ENCODE assay signal across 1 cellular context in genomic region chr2:241950878-241951331, GRCh38.
A peak's percentile ranks its signal among the peaks of the same experiment; 100 is the strongest.
TF ChIP-seq lines count a peak whose summit lies in the region.

No MANE protein-coding gene starts in this region.

TF ChIP-seq in K562, 482 proteins besides CTCF, POLR2A, EP300 and RAD21 (continued from another document):
- TF ChIP-seq FOXM1 (IDR thresholded peaks at IDR 0.05; ENCODE audit: low read depth) (no peak), FOXM1 (CRISPR knock-in tag; IDR thresholded peaks at IDR 0.05; ENCODE audit: low read depth) (no peak), SPI1 (IDR thresholded peaks at IDR 0.05; ENCODE audit: borderline replicate concordance, low read depth, low read length) (no peak), SMC3 (conservative IDR thresholded peaks at IDR 0.05; ENCODE audit: insufficient read depth, low read depth, low read length) (peak; percentile 76), U2AF2 (optimal IDR thresholded peaks at IDR 0.05; ENCODE audit: low read depth, low read length) (no peak), C11orf30 (IDR thresholded peaks at IDR 0.05; ENCODE audit: low read depth) (no peak), ZNF586 (CRISPR knock-in tag; conservative IDR thresholded peaks at IDR 0.05) (no peak), NR2C1 (IDR thresholded peaks at IDR 0.05) (no peak), NR2C1 (tag; IDR thresholded peaks at IDR 0.05) (0 out of 2 replicates have a peak, but pooled peaks have one; percentile 19), L3MBTL2 (IDR thresholded peaks at IDR 0.05) (peak; percentile 46; the same call in 1 of the 2 replicates), PML (IDR thresholded peaks at IDR 0.05; ENCODE audit: low read length) (no peak), STAG1 (CRISPR knock-in tag; IDR thresholded peaks at IDR 0.05; ENCODE audit: borderline replicate concordance) (peak; percentile 46; the same call in 1 of the 2 replicates), ZNF282 (CRISPR knock-in tag; IDR thresholded peaks at IDR 0.05) (no peak), SIRT6 (IDR thresholded peaks at IDR 0.05; ENCODE audit: low read depth, low read length) (no peak), CC2D1A (IDR thresholded peaks at IDR 0.05) (0 out of 2 replicates have a peak, but pooled peaks have one; percentile 17), ZFP1 (CRISPR knock-in tag; IDR thresholded peaks at IDR 0.05) (no peak), CREM (IDR thresholded peaks at IDR 0.05; ENCODE audit: low read depth) (0 out of 2 replicates have a peak, but pooled peaks have one; percentile 19), TCFL5 (CRISPR knock-in tag; conservative IDR thresholded peaks at IDR 0.05) (no peak), ZBTB34 (CRISPR knock-in tag; IDR thresholded peaks at IDR 0.05) (no peak), SNIP1 (IDR thresholded peaks at IDR 0.05; ENCODE audit: low read depth) (no peak), IFI16 (CRISPR knock-in tag; IDR thresholded peaks at IDR 0.05) (no peak), RNF2 (IDR thresholded peaks at IDR 0.05) (no peak), SP1 (CRISPR knock-in tag; IDR thresholded peaks at IDR 0.05) (no peak), FOXA3 (CRISPR knock-in tag; conservative IDR thresholded peaks at IDR 0.05 in 1 of 2, IDR thresholded peaks at IDR 0.05 in 1 of 2) (no peak), RB1 (IDR thresholded peaks at IDR 0.05; ENCODE audit: low read depth) (peak; percentile 34; the same call in 1 of the 2 replicates), ZBTB33 (CRISPR knock-in tag; IDR thresholded peaks at IDR 0.05) (0 out of 2 replicates have a peak, but pooled peaks have one; percentile 40), SMARCC2 (IDR thresholded peaks at IDR 0.05; ENCODE audit: low read depth) (no peak)
- TF ChIP-seq, protein P1, sequence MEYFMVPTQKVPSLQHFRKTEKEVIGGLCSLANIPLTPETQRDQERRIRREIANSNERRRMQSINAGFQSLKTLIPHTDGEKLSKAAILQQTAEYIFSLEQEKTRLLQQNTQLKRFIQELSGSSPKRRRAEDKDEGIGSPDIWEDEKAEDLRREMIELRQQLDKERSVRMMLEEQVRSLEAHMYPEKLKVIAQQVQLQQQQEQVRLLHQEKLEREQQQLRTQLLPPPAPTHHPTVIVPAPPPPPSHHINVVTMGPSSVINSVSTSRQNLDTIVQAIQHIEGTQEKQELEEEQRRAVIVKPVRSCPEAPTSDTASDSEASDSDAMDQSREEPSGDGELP (CRISPR knock-in tag; IDR thresholded peaks at IDR 0.05; ENCODE audit: borderline replicate concordance): peak; percentile 70; the same call in 1 of the 2 replicates
- TF ChIP-seq, protein P2, sequence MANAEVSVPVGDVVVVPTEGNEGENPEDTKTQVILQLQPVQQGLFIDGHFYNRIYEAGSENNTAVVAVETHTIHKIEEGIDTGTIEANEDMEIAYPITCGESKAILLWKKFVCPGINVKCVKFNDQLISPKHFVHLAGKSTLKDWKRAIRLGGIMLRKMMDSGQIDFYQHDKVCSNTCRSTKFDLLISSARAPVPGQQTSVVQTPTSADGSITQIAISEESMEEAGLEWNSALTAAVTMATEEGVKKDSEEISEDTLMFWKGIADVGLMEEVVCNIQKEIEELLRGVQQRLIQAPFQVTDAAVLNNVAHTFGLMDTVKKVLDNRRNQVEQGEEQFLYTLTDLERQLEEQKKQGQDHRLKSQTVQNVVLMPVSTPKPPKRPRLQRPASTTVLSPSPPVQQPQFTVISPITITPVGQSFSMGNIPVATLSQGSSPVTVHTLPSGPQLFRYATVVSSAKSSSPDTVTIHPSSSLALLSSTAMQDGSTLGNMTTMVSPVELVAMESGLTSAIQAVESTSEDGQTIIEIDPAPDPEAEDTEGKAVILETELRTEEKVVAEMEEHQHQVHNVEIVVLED (CRISPR knock-in tag; IDR thresholded peaks at IDR 0.05): no peak
- TF ChIP-seq, protein P3, sequence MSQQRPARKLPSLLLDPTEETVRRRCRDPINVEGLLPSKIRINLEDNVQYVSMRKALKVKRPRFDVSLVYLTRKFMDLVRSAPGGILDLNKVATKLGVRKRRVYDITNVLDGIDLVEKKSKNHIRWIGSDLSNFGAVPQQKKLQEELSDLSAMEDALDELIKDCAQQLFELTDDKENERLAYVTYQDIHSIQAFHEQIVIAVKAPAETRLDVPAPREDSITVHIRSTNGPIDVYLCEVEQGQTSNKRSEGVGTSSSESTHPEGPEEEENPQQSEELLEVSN (IDR thresholded peaks at IDR 0.05; ENCODE audit: borderline replicate concordance in 1 of 2, extremely low read depth in 1 of 2, insufficient read depth in 1 of 2, insufficient read length in 1 of 2, low read depth in 1 of 2, low read length in 1 of 2, poor library complexity in 1 of 2, severe bottlenecking in 1 of 2): peak in 1 of 2 experiments; percentile 47
